Comparison of ENCODE assay signal across 1 cellular context in genomic region chr4:36358173-36358572, GRCh38.
TF ChIP-seq lines count a peak whose summit lies in the region.

No MANE protein-coding gene starts in this region.

TF ChIP-seq in HepG2, 621 proteins besides CTCF, POLR2A, EP300 and RAD21 (continued from another document):
- TF ChIP-seq NFAT5 (CRISPR knock-in tag; IDR thresholded peaks at IDR 0.05): no peak
- peak; percentile 64 for TF ChIP-seq MAFF (IDR thresholded peaks at IDR 0.05; ENCODE audit: low read depth, low read length)
- TF ChIP-seq MAFK (conservative IDR thresholded peaks at IDR 0.05 in 1 of 2, IDR thresholded peaks at IDR 0.05 in 1 of 2; ENCODE audit: low read length in 2 of 2): peak; percentile 73 to 83
